ENCODE assay signal across 8 cellular contexts in the genomic region with DNA sequence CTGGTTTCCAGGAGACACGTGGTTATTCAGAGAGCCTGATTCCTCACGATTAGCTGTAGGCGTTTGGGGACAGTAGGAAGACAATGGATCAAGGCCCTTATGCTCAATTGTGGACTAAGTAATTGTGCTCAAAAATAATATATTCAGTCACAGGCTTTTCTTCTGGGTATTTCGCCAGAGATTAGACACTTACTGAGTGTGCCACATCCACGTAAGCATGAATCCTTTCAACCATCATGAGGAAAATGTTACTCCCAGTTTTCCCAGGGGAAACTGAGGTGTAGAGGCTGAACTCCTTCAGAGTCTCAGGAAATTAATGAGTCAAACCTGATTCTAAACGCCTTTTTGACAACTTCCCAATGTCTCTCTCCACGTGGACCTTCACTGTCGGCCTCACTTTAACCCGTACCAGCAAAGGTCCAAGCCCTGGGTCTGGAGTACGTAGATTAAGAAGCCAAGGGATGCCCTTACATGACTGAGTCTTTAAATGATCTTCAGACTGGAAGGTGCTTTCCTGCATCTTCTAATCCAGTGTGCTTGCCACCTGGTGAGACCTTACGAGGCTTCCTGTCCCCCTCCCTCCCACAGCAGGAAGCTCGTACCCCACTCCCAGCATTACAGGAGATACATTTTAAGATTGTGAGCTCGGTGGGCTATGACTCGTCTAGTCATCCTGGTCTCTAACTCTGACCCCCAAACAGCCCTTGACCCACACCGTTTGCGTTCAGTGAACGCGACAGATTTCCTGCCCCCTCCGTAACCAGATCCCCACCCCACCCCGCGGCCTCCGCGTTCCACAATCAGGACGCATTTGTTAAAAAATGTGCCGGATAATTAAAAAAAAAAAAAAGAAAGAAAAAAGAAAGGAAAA. TPM values are rescaled to one million over a fixed set of nuclear protein-coding genes. Genes with fewer than 3 reads are reported as not detected.
DNase-seq lines count a peak whose midpoint lies in the region; ATAC-seq, FAIRE-seq and TF ChIP-seq lines count a peak whose summit lies in the region.

No MANE protein-coding gene starts in this region.

- intact Hi-C loops in IMR-90 (cut with micrococcal nuclease), result no loop called here

- peaks cover 2% of the 10 kb centered on the region for H3K36me3 Mint-ChIP-seq in progenitor cell of endocrine pancreas (ENCODE audit: insufficient read depth)

- H3K4me1 ChIP-seq in IMR-90 (ENCODE audit: control insufficient read depth, insufficient read depth, low read length) (peaks cover 18% of the 10 kb centered on the region), fibroblast of lung (ENCODE audit: control insufficient read depth, extremely low read depth, insufficient read depth, low read length) (peaks cover 9% of the 10 kb centered on the region)

- peak overlapping the region; percentile 98 for H3K27ac Mint-ChIP-seq in progenitor cell of endocrine pancreas

- no peak for ATAC-seq in IMR-90 (ENCODE audit: low read depth)

- H3K36me3 ChIP-seq in IMR-90 (ENCODE audit: control insufficient read depth, insufficient read depth, low read length) (peaks cover 6% of the 10 kb centered on the region), fibroblast of lung (ENCODE audit: control insufficient read depth, insufficient read depth, low read length) (no peaks in the 10 kb centered on the region)

- WGBS in IMR-90 (ENCODE audit: extremely low coverage in 2 of 2, insufficient read length in 1 of 2), 2 experiments, result no CpG with 5 or more reads among the region's 25 CpGs

- TF ChIP-seq CTCF in IMR-90 (conservative IDR thresholded peaks at IDR 0.05; ENCODE audit: low read depth, low read length) (no peak), fibroblast of lung (conservative IDR thresholded peaks at IDR 0.05 in 1 of 2, IDR thresholded peaks at IDR 0.05 in 1 of 2; ENCODE audit: low read depth in 1 of 2, low read length in 2 of 2) (no peak), progenitor cell of endocrine pancreas (IDR thresholded peaks at IDR 0.05; ENCODE audit: unreplicated experiment) (no peak), D721Med (IDR thresholded peaks at IDR 0.05; ENCODE audit: insufficient read depth, missing control alignments) (no peak)

- H4K20me1 ChIP-seq in IMR-90 (ENCODE audit: insufficient read depth, low read length), result peaks cover 48% of the 10 kb centered on the region
- H4K20me1 ChIP-seq in fibroblast of lung (ENCODE audit: control insufficient read depth, extremely low read depth, insufficient read depth, low read length), result peaks cover 3% of the 10 kb centered on the region

- H4K91ac ChIP-seq in IMR-90 (ENCODE audit: insufficient read depth, low read depth, low read length), result peak overlapping the region; percentile 95

- peak overlapping the region; percentile 99 for H2AK9ac ChIP-seq in IMR-90 (replicated peaks; ENCODE audit: low read depth, low read length, poor library complexity)

- H4K5ac ChIP-seq in IMR-90 (ENCODE audit: low read depth, low read length), result peak overlapping the region; percentile 67

- peak overlapping the region; percentile 52; the same call in 2 of the 3 replicates for H2BK15ac ChIP-seq in IMR-90 (ENCODE audit: low read depth, low read length)

- H3K4me2 ChIP-seq in IMR-90 (ENCODE audit: low read depth, low read length) (peak overlapping the region; percentile 96), fibroblast of lung (ENCODE audit: extremely low read depth, insufficient read depth, low read length) (peak overlapping the region; percentile 75)

- peak overlapping the region; percentile 93 for H2AK5ac ChIP-seq in IMR-90 (ENCODE audit: low read depth, low read length)

- H3K9ac ChIP-seq in IMR-90 (ENCODE audit: low read depth, low read length) (peak overlapping the region; percentile 99), fibroblast of lung (ENCODE audit: insufficient read depth, low read length) (peak overlapping the region; percentile 89)

- H3K79me1 ChIP-seq in IMR-90 (ENCODE audit: low read depth in 1 of 2, low read length in 2 of 2), result peaks cover 10 to 42% of the 10 kb centered on the region in 2 experiments; a peak in 2 of 4 replicates

- H3K9me3 ChIP-seq in IMR-90 (ENCODE audit: control insufficient read depth, insufficient read depth, low read length), result no peaks in the 10 kb centered on the region
- no peaks in the 10 kb centered on the region for H3K9me3 ChIP-seq in fibroblast of lung (ENCODE audit: control insufficient read depth, insufficient read depth, low read depth, low read length)

- DNase-seq in CD1c-positive myeloid dendritic cell (ENCODE audit: extremely low spot score), result peak; percentile 65
- DNase-seq in IMR-90, result peak; percentile 24
- DNase-seq in activated CD8-positive, alpha-beta memory T cell treated with anti-CD3 and anti-CD28 coated beads, Interleukin-2, amount 50 U/mL, for 48 hours, result peak; percentile 74
- DNase-seq in fibroblast of lung (ENCODE audit: low read depth in 2 of 2), result peak; percentile 36 to 54
- no peak for DNase-seq in progenitor cell of endocrine pancreas (ENCODE audit: low spot score, unreplicated experiment)
- no peak for DNase-seq in NCI-H187 treated with DMSO at 0.1 percent for 48 hours (lab: John Stamatoyannopoulos, UW)
- no peak for DNase-seq in D721Med (ENCODE audit: insufficient read length, low spot score)
- no peak for DNase-seq in DMS79 (lab: John Stamatoyannopoulos, UW)

- TF ChIP-seq POLR2A in IMR-90 (IDR thresholded peaks at IDR 0.05; ENCODE audit: low read depth, low read length), result no peak; the same call in 1 of the 2 replicates

- in situ Hi-C loops in IMR-90 (cut with MboI; ENCODE audit: low sequenced_read_pairs), result no loop called here

- peaks cover 7% of the 10 kb centered on the region for H3K9me1 ChIP-seq in IMR-90 (ENCODE audit: insufficient read depth, low read length)

- peak overlapping the region; percentile 96 for H3K4me3 ChIP-seq in IMR-90 (ENCODE audit: insufficient read depth, low read depth, low read length)
- peak overlapping the region; percentile 83 to 95 (median 86) for H3K4me3 ChIP-seq in fibroblast of lung (replicated peaks in 1 of 4; ENCODE audit: control extremely low read depth in 1 of 4, insufficient read depth in 1 of 4, low read depth in 3 of 4, low read length in 4 of 4)

- H3K27ac ChIP-seq in IMR-90 (ENCODE audit: insufficient read depth, low read length) (peak overlapping the region; percentile 100), fibroblast of lung (ENCODE audit: insufficient read depth, low read length) (peak overlapping the region; percentile 90)

- dilution Hi-C loops in IMR-90 (cut with HindIII; ENCODE audit: low sequenced_read_pairs, unreplicated experiment), result no loop called here

- H3K27me3 Mint-ChIP-seq in progenitor cell of endocrine pancreas, result no peaks in the 10 kb centered on the region

- H2BK20ac ChIP-seq in IMR-90 (ENCODE audit: low read depth, low read length), result peak overlapping the region; percentile 79

- H3K18ac ChIP-seq in IMR-90 (ENCODE audit: low read depth, low read length), result peak overlapping the region; percentile 89

- CTCF ChIA-PET in IMR-90 (lab: Yijun Ruan, JAX), result no interaction called here

- peak overlapping the region; percentile 8 for H2AFZ ChIP-seq in IMR-90 (replicated peaks; ENCODE audit: low read length, poor library complexity)
- no peak overlapping the region for H2AFZ ChIP-seq in fibroblast of lung (ENCODE audit: low read length)

- H4K8ac ChIP-seq in IMR-90 (ENCODE audit: low read depth in 2 of 2, low read length in 2 of 2), result peak overlapping the region; percentile 95

- peak overlapping the region; percentile 100 for H3K23ac ChIP-seq in IMR-90 (ENCODE audit: low read depth, low read length)

- FAIRE-seq in D721Med (lab: Jason Lieb, UNC), result no peak

- no peaks in the 10 kb centered on the region for H3K9me3 Mint-ChIP-seq in progenitor cell of endocrine pancreas (ENCODE audit: low read depth)

- no TSS peak for BruUV-seq in IMR-90 (replicated peaks; lab: Mats Ljungman, UMichigan)

- no peak for TF ChIP-seq RAD21 in IMR-90 (IDR thresholded peaks at IDR 0.05; ENCODE audit: low read length)

- no peaks in the 10 kb centered on the region for H3K27me3 ChIP-seq in IMR-90 (ENCODE audit: control insufficient read depth, insufficient read depth, low read length)
- no peaks in the 10 kb centered on the region for H3K27me3 ChIP-seq in fibroblast of lung (ENCODE audit: control insufficient read depth, insufficient read depth, low read length)

- peak overlapping the region; percentile 95 for H3K14ac ChIP-seq in IMR-90 (replicated peaks; ENCODE audit: low read depth, low read length)

- H3K79me2 ChIP-seq in fibroblast of lung (ENCODE audit: control insufficient read depth, insufficient read depth, low read length), result peaks cover 62% of the 10 kb centered on the region

- peak overlapping the region; percentile 88 for H2BK120ac ChIP-seq in IMR-90 (ENCODE audit: low read depth, low read length)

- peak overlapping the region; percentile 99 for H3K4me3 Mint-ChIP-seq in progenitor cell of endocrine pancreas (ENCODE audit: low read depth)

- H3K56ac ChIP-seq in IMR-90 (ENCODE audit: extremely low read depth, insufficient read depth, low read length), result peak overlapping the region; percentile 93

- POLR2A ChIA-PET in IMR-90 (lab: Charles Lee; ENCODE audit: unreplicated experiment), result interaction anchor here (0.6 to 1.1 kb wide), 2 partner anchors 28 to 477 kb away, joined by 3 to 6 read pairs; no protein-coding TSS in a partner anchor

- peak overlapping the region; percentile 99 for H2BK5ac ChIP-seq in IMR-90 (ENCODE audit: low read depth, low read length, poor library complexity, severe bottlenecking)

- H3K4ac ChIP-seq in IMR-90 (ENCODE audit: low read depth, low read length), result peak overlapping the region; percentile 93

- H3K4me1 Mint-ChIP-seq in progenitor cell of endocrine pancreas (ENCODE audit: low read depth), result peaks cover 46% of the 10 kb centered on the region

RNA-seq across cellular contexts. Expression of a gene that starts 1.7 kb away (rescaled TPM):
- total RNA-seq in IMR-90 (2012; rRNA removed), result 2,738 and 3,859 TPM in 2 replicates
- 2,084 and 2,219 TPM in 2 replicates for polyA plus RNA-seq in IMR-90 (2012; rRNA removed)
- polyA plus RNA-seq in IMR-90 (2012; cell fraction: cytosol; rRNA removed), result 1,530 and 1,727 TPM in 2 replicates
- polyA plus RNA-seq in IMR-90 (2012; cell fraction: nucleus; rRNA removed; ENCODE audit: low replicate concordance), result 1,603 and 1,631 TPM in 2 replicates
- total RNA-seq in fibroblast of lung, result 926 and 1,892 TPM in 2 replicates
- polyA plus RNA-seq in fibroblast of lung, result 2,521 and 3,546 TPM in 2 replicates
- 1,992 and 2,536 TPM in 2 replicates for polyA plus RNA-seq in fibroblast of lung (2012)
- 3,488 and 4,252 TPM in 2 replicates for polyA minus RNA-seq in fibroblast of lung (ENCODE audit: low replicate concordance)
- 511 and 525 TPM in 2 replicates for total RNA-seq in progenitor cell of endocrine pancreas

RNA-seq across cellular contexts. Expression of a gene that starts 31.7 kb away (rescaled TPM):
- total RNA-seq in IMR-90 (2012; rRNA removed) (under 0.01 and 0.18 TPM in 2 replicates), fibroblast of lung (0.77 and 0.83 TPM in 2 replicates), progenitor cell of endocrine pancreas (4.0 and 5.0 TPM in 2 replicates)
- polyA plus RNA-seq in IMR-90 (2012; rRNA removed) (0.14 TPM in 1 of 2 replicates, not detected in the other), fibroblast of lung (0.09 and 0.15 TPM in 2 replicates)
- polyA plus RNA-seq in IMR-90 (2012; cell fraction: cytosol; rRNA removed), result 0.02 TPM in 1 of 2 replicates, not detected in the other
- polyA plus RNA-seq in IMR-90 (2012; cell fraction: nucleus; rRNA removed; ENCODE audit: low replicate concordance), result 0.07 and 0.16 TPM in 2 replicates
- 0.16 TPM in 1 of 2 replicates, not detected in the other for polyA plus RNA-seq in fibroblast of lung (2012)
- polyA minus RNA-seq in fibroblast of lung (ENCODE audit: low replicate concordance), result not detected in 2 replicates

RNA-seq across cellular contexts. Expression of a gene that starts 43.0 kb away (rescaled TPM):
- 10.0 and 13.4 TPM in 2 replicates for total RNA-seq in IMR-90 (2012; rRNA removed)
- polyA plus RNA-seq in IMR-90 (2012; rRNA removed), result 44.7 and 45.1 TPM in 2 replicates
- polyA plus RNA-seq in IMR-90 (2012; cell fraction: cytosol; rRNA removed), result 12.9 and 33.6 TPM in 2 replicates
- polyA plus RNA-seq in IMR-90 (2012; cell fraction: nucleus; rRNA removed; ENCODE audit: low replicate concordance), result 188 and 399 TPM in 2 replicates
- total RNA-seq in fibroblast of lung, result 23.4 and 27.4 TPM in 2 replicates
- polyA plus RNA-seq in fibroblast of lung, result 31.9 and 37.7 TPM in 2 replicates
- polyA plus RNA-seq in fibroblast of lung (2012), result 21.6 and 24.0 TPM in 2 replicates
- polyA minus RNA-seq in fibroblast of lung (ENCODE audit: low replicate concordance), result 33.9 and 38.3 TPM in 2 replicates
- 131 and 134 TPM in 2 replicates for total RNA-seq in progenitor cell of endocrine pancreas

Comparison
In these comparisons a context has a peak if more than half of its experiments do, and no peak if none do; other contexts are left out.
1. DNase-seq: peak in CD1c-positive myeloid dendritic cell (single experiment), IMR-90 (single experiment), activated CD8-positive, alpha-beta memory T cell treated with anti-CD3 and anti-CD28 coated beads, Interleukin-2, amount 50 U/mL, for 48 hours (single experiment) and fibroblast of lung (2 of 2); none in progenitor cell of endocrine pancreas (single experiment), NCI-H187 treated with DMSO at 0.1 percent for 48 hours (single experiment), D721Med (single experiment) and DMS79 (single experiment).